Comparison of ENCODE assay signal across 7 cellular contexts in the genomic region with DNA sequence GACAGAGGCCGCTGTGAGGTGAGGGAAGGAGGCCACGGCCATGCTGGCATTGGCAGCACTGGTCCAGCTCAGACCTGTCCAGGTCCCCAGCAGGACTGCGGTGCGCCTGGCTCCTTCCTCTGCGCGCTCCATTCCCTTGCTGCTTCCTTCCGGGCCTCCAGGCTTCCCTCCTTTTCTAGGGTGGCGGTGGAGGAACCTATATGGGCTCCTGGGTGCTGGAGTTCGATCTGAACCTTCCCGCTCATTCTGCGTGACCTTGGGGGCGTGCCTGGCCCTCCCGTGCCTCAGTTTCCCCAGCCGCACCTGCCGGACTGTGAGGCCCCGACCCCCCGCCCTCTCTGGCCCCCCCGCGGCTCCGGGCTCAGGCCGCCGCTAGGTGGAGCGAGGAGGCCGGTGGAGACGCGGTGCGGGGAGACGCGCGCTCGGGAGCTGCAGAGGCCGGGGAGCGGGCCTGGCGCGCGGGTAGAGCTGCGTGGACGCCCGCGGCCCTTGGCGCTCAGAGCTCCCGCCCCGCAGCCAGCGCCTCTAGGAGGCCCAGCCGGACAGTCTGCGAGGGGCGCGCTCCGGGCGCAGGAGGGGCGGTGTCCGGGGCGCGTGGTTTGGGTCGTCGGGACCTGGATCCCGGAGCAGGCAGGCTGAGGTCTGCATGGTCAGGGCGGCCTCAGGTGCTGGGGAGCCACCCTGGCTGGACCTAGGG. TPM values are rescaled to one million over a fixed set of nuclear protein-coding genes. Genes with fewer than 3 reads are reported as not detected.
DNase-seq lines count a peak whose midpoint lies in the region; ATAC-seq and TF ChIP-seq lines count a peak whose summit lies in the region.

No MANE protein-coding gene starts in this region.

- H4K91ac ChIP-seq in trophoblast cell (ENCODE audit: low read depth, low read length) = no peak overlapping the region

- CTCF ChIA-PET in activated naive CD4-positive, alpha-beta T cell treated with anti-CD3 and anti-CD28 coated beads, Interleukin-2, amount 10 ng/mL, durations not matched to agents 7 days and 5 days (lab: Charles Lee) = interaction anchor here (0.9 to 1.2 kb wide), 3 partner anchors 55 to 61 kb away, joined by 3 to 9 read pairs (median 3); no protein-coding TSS in a partner anchor

- peaks cover 1% of the 10 kb centered on the region; the same call in 1 of the 2 replicates for H3K27me3 ChIP-seq in GM06990 (replicated peaks; ENCODE audit: control insufficient read depth, insufficient read depth, low read length)
- peaks cover 4% of the 10 kb centered on the region for H3K27me3 ChIP-seq in trophoblast cell (ENCODE audit: insufficient read depth, low read length)

- no CpG with 5 or more reads among the region's 58 CpGs for WGBS in trophoblast cell (ENCODE audit: extremely low coverage, insufficient coverage, insufficient read length)
- WGBS in lower leg skin, 2 donors = 9 to 27% methylated on average over 14 to 58 of the region's 58 CpGs

- no peak overlapping the region for H4K12ac ChIP-seq in trophoblast cell (ENCODE audit: low read depth, low read length)

- H3K4me3 Mint-ChIP-seq in activated naive CD4-positive, alpha-beta T cell treated with anti-CD3 and anti-CD28 coated beads, Interleukin-2, amount 10 ng/mL, durations not matched to agents 7 days and 5 days = no peak overlapping the region

- no peak overlapping the region for H2BK12ac ChIP-seq in trophoblast cell (ENCODE audit: low read length)

- peaks cover 4% of the 10 kb centered on the region for H3K9me3 ChIP-seq in trophoblast cell (ENCODE audit: insufficient read depth, low read depth, low read length)

- no peak overlapping the region for H3K23ac ChIP-seq in trophoblast cell (ENCODE audit: low read length)

- no peaks in the 10 kb centered on the region for H3K79me2 ChIP-seq in trophoblast cell (ENCODE audit: control insufficient read depth, insufficient read depth, low read length, poor library complexity)

- no peak overlapping the region for H3K4me3 ChIP-seq in GM06990 (replicated peaks; ENCODE audit: low read depth, low read length)
- H3K4me3 ChIP-seq in trophoblast cell (ENCODE audit: low read depth, low read length) = no peak overlapping the region
- H3K4me3 ChIP-seq in lower leg skin (ENCODE audit: low read depth, poor library complexity, severe bottlenecking) = no peak overlapping the region

- no peaks in the 10 kb centered on the region for H3K9me3 Mint-ChIP-seq in activated naive CD4-positive, alpha-beta T cell treated with anti-CD3 and anti-CD28 coated beads, Interleukin-2, amount 10 ng/mL, durations not matched to agents 7 days and 5 days

- H3K4me1 ChIP-seq in trophoblast cell (ENCODE audit: control insufficient read depth in 1 of 2, insufficient read depth in 2 of 2, low read length in 2 of 2) = peaks cover 9 to 11% of the 10 kb centered on the region in 2 experiments

- peaks cover 71% of the 10 kb centered on the region for H3K27me3 Mint-ChIP-seq in activated naive CD4-positive, alpha-beta T cell treated with anti-CD3 and anti-CD28 coated beads, Interleukin-2, amount 10 ng/mL, durations not matched to agents 7 days and 5 days

- H3K4me2 ChIP-seq in trophoblast cell (ENCODE audit: low read length) = peak overlapping the region; percentile 58

- H2BK5ac ChIP-seq in trophoblast cell (ENCODE audit: low read depth, low read length, poor library complexity) = no peak overlapping the region

- peak; percentile 45 for DNase-seq in GM06990 (ENCODE audit: extremely low read depth, insufficient read length)
- DNase-seq in NCI-H1092 (lab: John Stamatoyannopoulos, UW) = peak; percentile 27
- peak; percentile 54 for DNase-seq in activated naive CD4-positive, alpha-beta T cell treated with anti-CD3 and anti-CD28 coated beads, Interleukin-2, amount 10 ng/mL, durations not matched to agents 7 days and 5 days
- DNase-seq in Right ventricle myocardium superior = peak; percentile 63
- DNase-seq in trophoblast cell = peak in 1 of 2 donors; percentile 39
- DNase-seq in lower leg skin (ENCODE audit: low spot score in 2 of 2) = no peak

- ATAC-seq in Right ventricle myocardium superior (ENCODE audit: poor library complexity) (peak; percentile 93), GM21528 (IDR thresholded peaks at IDR 0.05; ENCODE audit: low FRiP score, unreplicated experiment) (no peak)

- no peak overlapping the region for H3K27ac Mint-ChIP-seq in activated naive CD4-positive, alpha-beta T cell treated with anti-CD3 and anti-CD28 coated beads, Interleukin-2, amount 10 ng/mL, durations not matched to agents 7 days and 5 days

- no peak overlapping the region for H3K4ac ChIP-seq in trophoblast cell (ENCODE audit: low read depth, low read length)

- H2AK5ac ChIP-seq in trophoblast cell (ENCODE audit: low read length) = no peak overlapping the region

- H3K36me3 ChIP-seq in GM06990 (ENCODE audit: control insufficient read depth, insufficient read depth, low read length) (no peaks in the 10 kb centered on the region), trophoblast cell (ENCODE audit: control insufficient read depth in 1 of 2, insufficient read depth in 2 of 2, low read length in 2 of 2) (no peaks in the 10 kb centered on the region)

- H2BK120ac ChIP-seq in trophoblast cell (ENCODE audit: insufficient read depth, low read length, poor library complexity) = no peak overlapping the region

- TF ChIP-seq CTCF in GM06990 (IDR thresholded peaks at IDR 0.05; ENCODE audit: insufficient read depth, low read length, poor library complexity, severe bottlenecking) (peak; percentile 58), lower leg skin (IDR thresholded peaks at IDR 0.05) (no peak)

- H3K14ac ChIP-seq in trophoblast cell (ENCODE audit: low read length) = no peak overlapping the region

- H3K18ac ChIP-seq in trophoblast cell (ENCODE audit: low read length) = no peak overlapping the region

- no peak overlapping the region for H2AFZ ChIP-seq in trophoblast cell (ENCODE audit: insufficient read depth, low read length, poor library complexity)

- TF ChIP-seq POLR2A in lower leg skin (IDR thresholded peaks at IDR 0.05) = no peak

- no peaks in the 10 kb centered on the region for H3K4me1 Mint-ChIP-seq in activated naive CD4-positive, alpha-beta T cell treated with anti-CD3 and anti-CD28 coated beads, Interleukin-2, amount 10 ng/mL, durations not matched to agents 7 days and 5 days

- H3K9ac ChIP-seq in trophoblast cell (ENCODE audit: low read length) = no peak overlapping the region

- no peak overlapping the region for H3K27ac ChIP-seq in trophoblast cell (ENCODE audit: low read depth, low read length)

- intact Hi-C loops in Right ventricle myocardium superior (cut with DNase I) (no loop called here), lower leg skin (cut with DNase I; ENCODE audit: low total_unique reads) (no loop called here)

- no peak overlapping the region for H4K8ac ChIP-seq in trophoblast cell (ENCODE audit: low read depth, low read length)

- no peaks in the 10 kb centered on the region for H3K36me3 Mint-ChIP-seq in activated naive CD4-positive, alpha-beta T cell treated with anti-CD3 and anti-CD28 coated beads, Interleukin-2, amount 10 ng/mL, durations not matched to agents 7 days and 5 days

- no peaks in the 10 kb centered on the region for H3K79me1 ChIP-seq in trophoblast cell (ENCODE audit: low read length)

RNA-seq across cellular contexts. Expression of gene EFNA2, which starts 29.9 kb away (rescaled TPM):
- total RNA-seq in Right ventricle myocardium superior = not detected
- 7.2 and 7.3 TPM in 2 replicates for polyA plus RNA-seq in trophoblast cell (2013)
- total RNA-seq in lower leg skin = not detected

RNA-seq across cellular contexts. Expression of gene FAM174C, which starts 40.3 kb away (rescaled TPM):
- total RNA-seq in Right ventricle myocardium superior (12.4 TPM), lower leg skin (10 to 100 TPM; 66.3 to 74.1 (median 68.8) TPM)
- polyA plus RNA-seq in trophoblast cell (2013) = 58.5 and 63.2 TPM in 2 replicates

RNA-seq across cellular contexts. Expression of gene CIRBP, which starts 46.5 kb away (rescaled TPM):
- total RNA-seq in Right ventricle myocardium superior (219 TPM), lower leg skin (100 to 1,000 TPM; 496 to 546 (median 545) TPM)
- polyA plus RNA-seq in trophoblast cell (2013) = 116 and 120 TPM in 2 replicates

Comparison
In these comparisons a context has a peak if more than half of its experiments do, and no peak if none do; other contexts are left out.
1. DNase-seq: peak in GM06990 (single experiment), NCI-H1092 (single experiment), activated naive CD4-positive, alpha-beta T cell treated with anti-CD3 and anti-CD28 coated beads, Interleukin-2, amount 10 ng/mL, durations not matched to agents 7 days and 5 days (single experiment) and Right ventricle myocardium superior (single experiment); none in lower leg skin (0 of 2).